In genomic region chr14:68718033-68718725, GRCh38 we compare ENCODE assay signal across 10 cellular contexts.
DNase-seq lines count a peak whose midpoint lies in the region; ATAC-seq, FAIRE-seq and TF ChIP-seq lines count a peak whose summit lies in the region.
"Had no signal": no experiment of that assay in that cellular context is flagged by ENCODE, and none has a peak within 500 bp of the region (broad histone marks: within the 10 kb centered on the region; RNA-seq: fewer than 3 reads in every experiment).

No MANE protein-coding gene starts in this region.

- no peak overlapping the region for H3K4me3 Mint-ChIP-seq in Calu3 (ENCODE audit: low read depth, unreplicated experiment)
- no peak overlapping the region for H3K4me3 Mint-ChIP-seq in natural killer cell

- H3K27me3 ChIP-seq in bronchial epithelial cell (ENCODE audit: control insufficient read depth, insufficient read depth, low read length): no peaks in the 10 kb centered on the region

- H3K4me3 ChIP-seq in Jurkat, Clone E6-1 (ENCODE audit: low read length): no peak overlapping the region
- no peak overlapping the region for H3K4me3 ChIP-seq in bronchial epithelial cell (ENCODE audit: low read depth, low read length)

- intact Hi-C loops in Calu3 (cut with micrococcal nuclease; ENCODE audit: unreplicated experiment) (no loop called here), natural killer cell (cut with micrococcal nuclease) (loop anchor here (2.0 kb wide), 1 partner anchor 71 kb away; no protein-coding TSS in a partner anchor), left ventricle myocardium superior (cut with micrococcal nuclease) (no loop called here)

- ATAC-seq in natural killer cell: peak in 2 of 3 donors; percentile 22 to 44
- no peak for ATAC-seq in GM21737 (IDR thresholded peaks at IDR 0.05; ENCODE audit: unreplicated experiment)
- no peak for ATAC-seq in left ventricle myocardium superior
- ATAC-seq in GM21515 (IDR thresholded peaks at IDR 0.05; ENCODE audit: unreplicated experiment): no peak

- TF ChIP-seq CTCF in Calu3 (IDR thresholded peaks at IDR 0.05; ENCODE audit: unreplicated experiment) (peak; percentile 38), bronchial epithelial cell (IDR thresholded peaks at IDR 0.05; ENCODE audit: insufficient read depth, low read length, severe bottlenecking) (peak; percentile 56), natural killer cell (IDR thresholded peaks at IDR 0.05) (peak; percentile 16)

- no peaks in the 10 kb centered on the region for H3K27me3 Mint-ChIP-seq in Calu3 (ENCODE audit: unreplicated experiment)
- H3K27me3 Mint-ChIP-seq in natural killer cell (ENCODE audit: low read depth in 2 of 2): peaks cover 0 to 2% of the 10 kb centered on the region in 2 donors

- FAIRE-seq in bronchial epithelial cell (lab: Jason Lieb, UNC): no peak
- FAIRE-seq: TTC549 had no signal

- H3K9me3 Mint-ChIP-seq in Calu3 (ENCODE audit: low read depth, unreplicated experiment) (no peaks in the 10 kb centered on the region), natural killer cell (peaks cover 2 to 3% of the 10 kb centered on the region in 2 donors)

- no peak overlapping the region for H3K27ac Mint-ChIP-seq in Calu3 (ENCODE audit: unreplicated experiment)
- H3K27ac Mint-ChIP-seq in natural killer cell: no peak overlapping the region

- no peaks in the 10 kb centered on the region for H3K4me1 Mint-ChIP-seq in Calu3 (ENCODE audit: low read depth, unreplicated experiment)
- peaks cover 35 to 37% of the 10 kb centered on the region in 2 donors for H3K4me1 Mint-ChIP-seq in natural killer cell

- BruUV-seq in Calu3 (replicated peaks; lab: Mats Ljungman, UMichigan): no TSS peak

- CTCF ChIA-PET in Calu3 (lab: Charles Lee): interaction anchor here (0.6 kb wide), 1 partner anchor 634 kb away, joined by 4 read pairs; no protein-coding TSS in a partner anchor

- DNase-seq in Calu3: peak; percentile 28
- DNase-seq in Jurkat, Clone E6-1 (ENCODE audit: low read depth, low spot score): peak; percentile 45
- no peak for DNase-seq in bronchial epithelial cell (ENCODE audit: low read depth)
- no peak for DNase-seq in natural killer cell
- DNase-seq in NCI-H1694 treated with DMSO at 0.1 percent for 48 hours (lab: John Stamatoyannopoulos, UW): no peak
- DNase-seq in left ventricle myocardium superior: no peak
- DNase-seq: NCI-H1417 treated with DMSO at 0.1 percent for 48 hours had no signal

- H3K36me3 Mint-ChIP-seq in Calu3 (ENCODE audit: insufficient read depth, unreplicated experiment): no peaks in the 10 kb centered on the region
- no peaks in the 10 kb centered on the region for H3K36me3 Mint-ChIP-seq in natural killer cell

- H3K36me3 ChIP-seq in bronchial epithelial cell (ENCODE audit: control insufficient read depth, insufficient read depth, low read length): no peaks in the 10 kb centered on the region

Comparison
In these comparisons a context has a peak if more than half of its experiments do, and no peak if none do; other contexts are left out.
1. DNase-seq: peak in Calu3 (single experiment) and Jurkat, Clone E6-1 (single experiment); none in bronchial epithelial cell (single experiment), natural killer cell (single experiment), NCI-H1694 treated with DMSO at 0.1 percent for 48 hours (single experiment) and left ventricle myocardium superior (single experiment).
2. ATAC-seq: peak in natural killer cell (2 of 3); none in GM21737 (single experiment), left ventricle myocardium superior (single experiment) and GM21515 (single experiment).
3. Peak in every context shown above with its lines, with median percentiles within 50 percentile points of each other: CTCF ChIP-seq.